In the genomic region with DNA sequence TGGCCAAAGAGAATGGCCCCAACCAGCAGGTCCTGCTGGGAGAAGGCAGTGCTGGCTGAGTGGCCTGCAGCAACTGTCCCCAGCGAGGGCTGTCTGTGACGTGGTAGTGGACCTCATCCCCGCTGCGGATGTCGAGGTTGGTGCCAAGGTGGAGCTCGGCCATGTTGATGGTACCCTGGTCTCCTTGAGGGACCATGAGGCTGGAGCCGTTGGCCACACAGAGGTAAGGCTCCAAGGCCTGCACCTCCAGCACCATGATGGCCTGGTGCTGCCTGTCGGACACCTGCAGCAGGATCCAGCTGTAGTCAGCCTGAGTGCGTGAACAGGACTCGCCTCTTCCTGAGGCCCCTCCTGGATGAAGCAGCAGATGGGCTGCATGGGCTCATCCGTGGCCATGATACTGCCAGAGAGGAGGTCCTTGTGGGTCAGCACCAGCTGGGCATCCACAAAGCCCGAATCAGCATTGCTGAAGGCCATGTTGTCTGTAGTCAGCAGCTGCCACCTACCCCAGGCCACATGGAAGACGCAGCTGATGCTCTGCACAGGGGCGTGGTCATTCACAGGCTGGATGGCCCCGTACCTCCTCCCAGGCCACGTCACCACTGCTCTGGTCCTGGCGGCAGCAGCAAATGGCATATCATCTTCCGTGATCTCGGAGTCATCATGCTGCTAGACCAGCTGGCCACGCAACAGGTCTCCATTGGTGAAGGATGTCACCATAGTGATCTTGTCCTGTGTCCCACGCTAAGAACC, we compare ENCODE assay signal across 11 cellular contexts.
"Had no signal": no experiment of that assay in that cellular context is flagged by ENCODE, and none has a peak within 500 bp of the region (broad histone marks: within the 10 kb centered on the region; RNA-seq: fewer than 3 reads in every experiment).

No MANE protein-coding gene starts in this region.

- H3K4me1 ChIP-seq: body of pancreas, left lung, pancreas had no signal

- H3K36me3 ChIP-seq: left lung, pancreas had no signal

- H3K27me3 ChIP-seq: body of pancreas, left lung, pancreas had no signal

- H3K9me3 ChIP-seq: body of pancreas, left lung, pancreas had no signal

- H3K9me3 Mint-ChIP-seq: activated naive CD4-positive, alpha-beta T cell treated with anti-CD3 and anti-CD28 coated beads, Interleukin-2, amount 50 U/mL, for 24 hours had no signal

- H3K4me3 Mint-ChIP-seq: activated naive CD4-positive, alpha-beta T cell treated with anti-CD3 and anti-CD28 coated beads, Interleukin-2, amount 50 U/mL, for 24 hours had no signal

- H3K27ac ChIP-seq: body of pancreas, left lung, pancreas had no signal

- DNase-seq: activated CD4-positive, alpha-beta T cell treated with anti-CD3 and anti-CD28 coated beads, Interleukin-2, amount 50 U/mL, for 4 hours; amniotic stem cell; dermis blood vessel endothelial cell; mesendoderm; SHP77 treated with DMSO at 0.1 percent for 48 hours; T-helper 2 cell had no signal

- H3K27me3 Mint-ChIP-seq: activated naive CD4-positive, alpha-beta T cell treated with anti-CD3 and anti-CD28 coated beads, Interleukin-2, amount 50 U/mL, for 24 hours had no signal

- H3K4me1 Mint-ChIP-seq: activated naive CD4-positive, alpha-beta T cell treated with anti-CD3 and anti-CD28 coated beads, Interleukin-2, amount 50 U/mL, for 24 hours had no signal

- H3K4me3 ChIP-seq: body of pancreas, left lung, pancreas had no signal

- H3K36me3 Mint-ChIP-seq: activated naive CD4-positive, alpha-beta T cell treated with anti-CD3 and anti-CD28 coated beads, Interleukin-2, amount 50 U/mL, for 24 hours had no signal

- H3K27ac Mint-ChIP-seq: activated naive CD4-positive, alpha-beta T cell treated with anti-CD3 and anti-CD28 coated beads, Interleukin-2, amount 50 U/mL, for 24 hours had no signal

- ATAC-seq: body of pancreas, esophagus mucosa, left lung, pancreas had no signal
